9 cellular contexts compared by ENCODE assay signal in genomic region chr6:168684906-168685305, GRCh38.
"Had no signal": no experiment of that assay in that cellular context is flagged by ENCODE, and none has a peak within 500 bp of the region (broad histone marks: within the 10 kb centered on the region; RNA-seq: fewer than 3 reads in every experiment).

No MANE protein-coding gene starts in this region.

- H3K27ac Mint-ChIP-seq: HFFc6, IgD-negative memory B cell had no signal

- H3K4me1 ChIP-seq: HAP-1 had no signal

- DNase-seq: GM23248, GOT3, H7, HFFc6 had no signal

- H3K4me1 Mint-ChIP-seq: IgD-negative memory B cell had no signal

- H3K9ac ChIP-seq: GM23248 had no signal

- H3K36me3 ChIP-seq: HAP-1 had no signal

- H2AFZ ChIP-seq: GM23248 had no signal

- H3K4me3 ChIP-seq: GM23248, HAP-1 had no signal

- ATAC-seq: HCT116, HepG2 had no signal

- H3K9me3 ChIP-seq: HAP-1 had no signal

- H3K4me3 Mint-ChIP-seq: HFFc6, IgD-negative memory B cell had no signal

- H3K36me3 Mint-ChIP-seq: IgD-negative memory B cell had no signal

- H3K27ac ChIP-seq: GM23248, HL-60 had no signal
